ENCODE assay signal across 27 cellular contexts in the genomic region with DNA sequence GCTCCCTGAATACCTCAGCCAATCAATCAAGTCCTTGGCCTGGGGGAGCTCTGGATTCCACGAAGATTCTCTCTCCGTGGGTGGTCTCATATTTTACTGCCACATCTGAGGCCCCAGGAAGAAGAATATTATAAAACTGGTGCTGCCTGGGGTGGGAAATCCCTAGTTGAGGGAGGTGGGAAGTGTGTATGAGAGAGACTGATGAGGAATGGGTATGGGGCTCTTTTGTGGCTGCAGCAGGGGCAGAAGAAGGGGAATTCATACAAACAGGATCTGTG.
DNase-seq lines count a peak whose midpoint lies in the region; ATAC-seq and TF ChIP-seq lines count a peak whose summit lies in the region.
"Had no signal": no experiment of that assay in that cellular context is flagged by ENCODE, and none has a peak within 500 bp of the region (broad histone marks: within the 10 kb centered on the region; RNA-seq: fewer than 3 reads in every experiment).

No MANE protein-coding gene starts in this region.

- H3K9me3 Mint-ChIP-seq in endodermal cell (no peaks in the 10 kb centered on the region), neural crest cell (peaks cover 4% of the 10 kb centered on the region)
- H3K9me3 Mint-ChIP-seq: activated CD4-positive, alpha-beta memory T cell treated with anti-CD3 and anti-CD28 coated beads, Interleukin-2, amount 10 ng/mL, durations not matched to agents 7 days and 5 days; activated naive CD4-positive, alpha-beta T cell treated with anti-CD3 and anti-CD28 coated beads, Interleukin-2, amount 50 U/mL, for 24 hours; activated T-helper 17 cell treated with anti-CD3 and anti-CD28 coated beads, Interleukin-2, amount 50 U/mL, for 72 hours; HFFc6; immature natural killer cell; natural killer cell; T-helper 1 cell treated with Interleukin-12 subunit alpha and Interleukin-12 subunit beta and Interleukin-4 antibody, amounts not matched to agents 30 μg/mL and 1 μg/mL, for 36 hours had no signal

- BruUV-seq in A673 (replicated peaks; lab: Mats Ljungman, UMichigan) = no TSS peak

- H3K9ac ChIP-seq in endodermal cell (ENCODE audit: extremely low read depth, low read length, poor library complexity, severe bottlenecking) = no peak overlapping the region

- H3K36me3 Mint-ChIP-seq in endodermal cell (ENCODE audit: low read depth) = no peaks in the 10 kb centered on the region
- no peaks in the 10 kb centered on the region for H3K36me3 Mint-ChIP-seq in neural crest cell (ENCODE audit: low read depth)
- H3K36me3 Mint-ChIP-seq: activated naive CD4-positive, alpha-beta T cell treated with anti-CD3 and anti-CD28 coated beads, Interleukin-2, amount 50 U/mL, for 24 hours; CD4-positive, CD25-positive, alpha-beta regulatory T cell; immature natural killer cell; natural killer cell had no signal

- H3K4me1 Mint-ChIP-seq in endodermal cell = peaks cover 13% of the 10 kb centered on the region
- peaks cover 33% of the 10 kb centered on the region for H3K4me1 Mint-ChIP-seq in neural crest cell
- H3K4me1 Mint-ChIP-seq: activated CD4-positive, alpha-beta memory T cell treated with anti-CD3 and anti-CD28 coated beads, Interleukin-2, amount 10 ng/mL, durations not matched to agents 7 days and 5 days; activated naive CD4-positive, alpha-beta T cell treated with anti-CD3 and anti-CD28 coated beads, Interleukin-2, amount 50 U/mL, for 24 hours; activated T-helper 17 cell treated with anti-CD3 and anti-CD28 coated beads, Interleukin-2, amount 50 U/mL, for 72 hours; CD4-positive, CD25-positive, alpha-beta regulatory T cell; immature natural killer cell had no signal

- DNase-seq in A673 (ENCODE audit: low spot score) (peak; percentile 17), RWPE2 (ENCODE audit: low spot score) (no peak), endodermal cell (no peak), neural crest cell (ENCODE audit: low read depth, low spot score) (no peak), islet precursor cell (no peak), H7 (no peak), WERI-Rb-1 (no peak)
- DNase-seq: activated CD4-positive, alpha-beta T cell treated with anti-CD3 and anti-CD28 coated beads for 1 hour; esophagus squamous epithelium; foreskin melanocyte; IMR-90; natural killer cell; stimulated activated naive CD4-positive, alpha-beta T cell treated with Interleukin-2 at 50 U/mL for 16 hours had no signal

- WGBS in endodermal cell (ENCODE audit: insufficient coverage in 1 of 2, insufficient read length in 1 of 2), 2 experiments = 60 to 73% methylated on average over 1 to 2 of the region's 2 CpGs

- no peak overlapping the region for H3K4me3 Mint-ChIP-seq in endodermal cell
- H3K4me3 Mint-ChIP-seq in neural crest cell = no peak overlapping the region
- H3K4me3 Mint-ChIP-seq: activated CD4-positive, alpha-beta memory T cell treated with anti-CD3 and anti-CD28 coated beads, Interleukin-2, amount 10 ng/mL, durations not matched to agents 7 days and 5 days; activated naive CD4-positive, alpha-beta T cell treated with anti-CD3 and anti-CD28 coated beads, Interleukin-2, amount 50 U/mL, for 24 hours; activated T-helper 17 cell treated with anti-CD3 and anti-CD28 coated beads, Interleukin-2, amount 50 U/mL, for 72 hours; CD4-positive, CD25-positive, alpha-beta regulatory T cell; HFFc6; immature natural killer cell; natural killer cell; T-helper 1 cell treated with Interleukin-12 subunit alpha and Interleukin-12 subunit beta and Interleukin-4 antibody, amounts not matched to agents 30 μg/mL and 1 μg/mL, for 36 hours had no signal

- no peak for ATAC-seq in RWPE2 (ENCODE audit: low read depth)
- no peak for ATAC-seq in GM19328 (IDR thresholded peaks at IDR 0.05; ENCODE audit: unreplicated experiment)

- peak overlapping the region; percentile 57 for H3K27ac ChIP-seq in A673 (ENCODE audit: low read depth, low read length, poor library complexity, severe bottlenecking)
- peak overlapping the region; percentile 69 for H3K27ac ChIP-seq in RWPE2 (ENCODE audit: poor library complexity, severe bottlenecking)
- H3K27ac ChIP-seq in endodermal cell (ENCODE audit: low read depth, low read length) = peak overlapping the region; percentile 81
- H3K27ac ChIP-seq in WERI-Rb-1 = no peak overlapping the region
- H3K27ac ChIP-seq: cardiac muscle cell, coronary artery, esophagus squamous epithelium, HL-60, left lung, pancreas, sigmoid colon had no signal

- H3K36me3 ChIP-seq in A673 (ENCODE audit: insufficient read depth, low read length, poor library complexity, severe bottlenecking) = no peaks in the 10 kb centered on the region
- no peaks in the 10 kb centered on the region for H3K36me3 ChIP-seq in RWPE2 (ENCODE audit: low read depth)
- H3K36me3 ChIP-seq in endodermal cell (ENCODE audit: control insufficient read depth, insufficient read depth, low read length) = no peaks in the 10 kb centered on the region
- H3K36me3 ChIP-seq in H7 (replicated peaks; ENCODE audit: control insufficient read depth, insufficient read depth, low read length) = peaks cover 4% of the 10 kb centered on the region
- H3K36me3 ChIP-seq in WERI-Rb-1 = no peaks in the 10 kb centered on the region
- H3K36me3 ChIP-seq: cardiac muscle cell, esophagus squamous epithelium, left lung, pancreas, sigmoid colon had no signal

- no peaks in the 10 kb centered on the region for H3K9me3 ChIP-seq in A673 (ENCODE audit: low read depth, low read length, poor library complexity, severe bottlenecking)
- no peaks in the 10 kb centered on the region for H3K9me3 ChIP-seq in RWPE2 (ENCODE audit: severe bottlenecking)
- H3K9me3 ChIP-seq in endodermal cell (ENCODE audit: control insufficient read depth, low read length) = no peaks in the 10 kb centered on the region
- H3K9me3 ChIP-seq in WERI-Rb-1 (ENCODE audit: severe bottlenecking) = no peaks in the 10 kb centered on the region
- H3K9me3 ChIP-seq: esophagus squamous epithelium, left lung, pancreas, sigmoid colon had no signal

- TF ChIP-seq CTCF in A673 (conservative IDR thresholded peaks at IDR 0.05; ENCODE audit: low read depth, low read length) = no peak
- TF ChIP-seq CTCF in RWPE2 (IDR thresholded peaks at IDR 0.05; ENCODE audit: poor library complexity, severe bottlenecking) = no peak
- no peak for TF ChIP-seq CTCF in endodermal cell (conservative IDR thresholded peaks at IDR 0.05)
- no peak for TF ChIP-seq CTCF in neural crest cell (conservative IDR thresholded peaks at IDR 0.05)
- TF ChIP-seq CTCF in WERI-Rb-1 (IDR thresholded peaks at IDR 0.05; ENCODE audit: low read depth, low read length) = no peak

- POLR2A ChIA-PET in A673 (lab: Charles Lee; ENCODE audit: low non-redundant PET) = no interaction called here

- H3K4me1 ChIP-seq in A673 (ENCODE audit: insufficient read depth, low read length, poor library complexity, severe bottlenecking) (peaks cover 16% of the 10 kb centered on the region), RWPE2 (ENCODE audit: insufficient read depth, poor library complexity, severe bottlenecking) (peaks cover 25% of the 10 kb centered on the region), endodermal cell (ENCODE audit: control insufficient read depth, insufficient read depth, low read length) (no peaks in the 10 kb centered on the region)
- H3K4me1 ChIP-seq: pancreas had no signal

- H3K27me3 ChIP-seq in A673 (replicated peaks; ENCODE audit: insufficient read depth, low read depth, low read length, poor library complexity) = no peaks in the 10 kb centered on the region
- no peaks in the 10 kb centered on the region for H3K27me3 ChIP-seq in RWPE2 (ENCODE audit: insufficient read depth, poor library complexity, severe bottlenecking)
- H3K27me3 ChIP-seq in endodermal cell (ENCODE audit: control insufficient read depth, insufficient read depth, low read length, poor library complexity, severe bottlenecking) = no peaks in the 10 kb centered on the region
- H3K27me3 ChIP-seq in H7 (ENCODE audit: control insufficient read depth, insufficient read depth, low read length) = no peaks in the 10 kb centered on the region
- no peaks in the 10 kb centered on the region for H3K27me3 ChIP-seq in WERI-Rb-1 (ENCODE audit: insufficient read depth, low read depth, severe bottlenecking)
- H3K27me3 ChIP-seq: cardiac muscle cell, left lung, sigmoid colon had no signal

- H3K27ac Mint-ChIP-seq in endodermal cell (peak overlapping the region; percentile 11), neural crest cell (ENCODE audit: unreplicated experiment) (peak overlapping the region; percentile 91)
- H3K27ac Mint-ChIP-seq: activated CD4-positive, alpha-beta memory T cell treated with anti-CD3 and anti-CD28 coated beads, Interleukin-2, amount 10 ng/mL, durations not matched to agents 7 days and 5 days; activated naive CD4-positive, alpha-beta T cell treated with anti-CD3 and anti-CD28 coated beads, Interleukin-2, amount 50 U/mL, for 24 hours; activated T-helper 17 cell treated with anti-CD3 and anti-CD28 coated beads, Interleukin-2, amount 50 U/mL, for 72 hours; HFFc6; immature natural killer cell; natural killer cell; T-helper 1 cell treated with Interleukin-12 subunit alpha and Interleukin-12 subunit beta and Interleukin-4 antibody, amounts not matched to agents 30 μg/mL and 1 μg/mL, for 36 hours had no signal

- intact Hi-C loops in A673 (cut with micrococcal nuclease; ENCODE audit: unreplicated experiment) = loop anchor here (5.0 kb wide), 1 partner anchor 324 kb away; no protein-coding TSS in a partner anchor

- no peaks in the 10 kb centered on the region for H3K27me3 Mint-ChIP-seq in endodermal cell (ENCODE audit: insufficient read depth)
- no peaks in the 10 kb centered on the region for H3K27me3 Mint-ChIP-seq in neural crest cell (ENCODE audit: low read depth)
- H3K27me3 Mint-ChIP-seq: activated CD4-positive, alpha-beta memory T cell treated with anti-CD3 and anti-CD28 coated beads, Interleukin-2, amount 10 ng/mL, durations not matched to agents 7 days and 5 days; activated naive CD4-positive, alpha-beta T cell treated with anti-CD3 and anti-CD28 coated beads, Interleukin-2, amount 50 U/mL, for 24 hours; CD4-positive, CD25-positive, alpha-beta regulatory T cell had no signal

- H3K4me3 ChIP-seq in A673 (ENCODE audit: low read depth, low read length, poor library complexity, severe bottlenecking) (no peak overlapping the region), RWPE2 (ENCODE audit: severe bottlenecking) (no peak overlapping the region), endodermal cell (ENCODE audit: low read length) (no peak overlapping the region), H7 (ENCODE audit: insufficient read depth, low read depth, low read length) (no peak overlapping the region), WERI-Rb-1 (ENCODE audit: low read depth, low read length) (no peak overlapping the region)
- H3K4me3 ChIP-seq: cardiac muscle cell, coronary artery, esophagus squamous epithelium, left lung, pancreas, sigmoid colon had no signal

- CTCF ChIA-PET in A673 (lab: Charles Lee) = interaction anchor here (0.6 kb wide), 1 partner anchor 327 kb away, joined by 3 read pairs; no protein-coding TSS in a partner anchor
